8 cellular contexts compared by ENCODE assay signal in the genomic region with DNA sequence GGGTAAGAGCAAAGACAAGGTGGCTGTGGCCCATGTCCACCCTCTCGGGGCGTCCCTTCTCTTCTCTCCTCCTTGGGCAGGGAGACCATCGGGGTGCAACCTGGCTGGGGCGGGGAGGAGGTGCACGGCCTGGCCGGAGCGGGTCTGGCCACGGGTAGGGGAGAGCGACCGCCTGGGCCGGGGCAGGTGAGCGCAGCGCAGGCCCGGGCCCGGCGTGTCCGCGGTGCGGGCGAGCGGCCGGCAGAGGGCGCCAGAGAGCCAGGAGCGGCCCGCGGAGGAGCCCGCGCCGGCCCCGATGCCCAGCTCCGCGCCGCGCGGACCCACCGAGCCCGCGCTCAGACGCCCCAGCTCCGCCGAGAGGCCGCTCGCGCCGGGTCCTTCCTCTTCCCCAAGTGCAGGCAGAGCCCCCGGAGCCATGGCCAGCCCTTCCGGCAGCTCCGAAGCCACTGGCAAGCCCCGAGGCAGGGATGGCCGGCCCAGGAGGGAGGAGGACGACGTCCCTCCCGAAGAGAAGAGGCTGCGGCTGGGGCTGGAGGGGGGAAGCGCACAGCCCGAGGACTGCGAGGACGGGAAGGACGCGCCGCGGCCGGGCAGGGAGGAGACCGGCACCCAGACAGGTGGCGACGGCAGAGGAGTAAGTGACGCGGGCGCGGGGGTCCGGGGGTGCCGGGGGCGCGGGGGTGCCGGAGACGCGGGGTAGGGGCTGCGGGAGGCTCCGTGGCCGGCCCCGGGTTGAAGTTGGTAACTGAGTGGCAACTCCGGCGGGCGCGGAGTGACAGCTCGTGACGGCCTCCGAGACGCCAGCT.
A peak's percentile ranks its signal among the peaks of the same experiment; 100 is the strongest.
DNase-seq lines count a peak whose midpoint lies in the region; ATAC-seq, FAIRE-seq and TF ChIP-seq lines count a peak whose summit lies in the region.
"Not testable (repeated sequence)": the region's sequence is repeated elsewhere in the genome, so short reads cannot be mapped to it uniquely, and the experiment has no call there.

No MANE protein-coding gene starts in this region.

- H3K9me3 Mint-ChIP-seq in activated CD4-positive, alpha-beta T cell treated with anti-CD3 and anti-CD28 coated beads, Interleukin-2, amount 10 ng/mL, durations not matched to agents 7 days and 5 days; natural killer cell: not testable (repeated sequence)

- not testable (repeated sequence) for H3K36me3 Mint-ChIP-seq in activated CD4-positive, alpha-beta T cell treated with anti-CD3 and anti-CD28 coated beads, Interleukin-2, amount 10 ng/mL, durations not matched to agents 7 days and 5 days (ENCODE audit: low read depth); natural killer cell

- POLR2A ChIA-PET in activated CD4-positive, alpha-beta T cell treated with anti-CD3 and anti-CD28 coated beads, Interleukin-2, amount 10 ng/mL, durations not matched to agents 7 days and 5 days (lab: Charles Lee) = not testable (repeated sequence)

- ATAC-seq in natural killer cell = peak in 1 of 3 donors; percentile 57

- not testable (repeated sequence) for H3K4me3 Mint-ChIP-seq in activated CD4-positive, alpha-beta T cell treated with anti-CD3 and anti-CD28 coated beads, Interleukin-2, amount 10 ng/mL, durations not matched to agents 7 days and 5 days
- H3K4me3 Mint-ChIP-seq in natural killer cell = peak overlapping the region; percentile 69

- not testable (repeated sequence) for DNase-seq in AG10803 (ENCODE audit: low read depth)
- DNase-seq in GM18507 (ENCODE audit: extremely low spot score, insufficient read length, low read depth) (peak; percentile 30), NCI-H748 (lab: John Stamatoyannopoulos, UW; ENCODE audit: unreplicated experiment) (peak; percentile 15), adrenal gland (peak in 6 of 7 donors; percentile 21 to 52 (median 38)), germinal center (ENCODE audit: low spot score) (peak; percentile 44), natural killer cell (peak; percentile 62)
- peak; percentile 27 for DNase-seq in activated CD4-positive, alpha-beta T cell treated with anti-CD3 and anti-CD28 coated beads, Interleukin-2, amount 10 ng/mL, durations not matched to agents 7 days and 5 days
- peak; percentile 3 to 43 (median 14) for DNase-seq in stimulated activated CD4-positive, alpha-beta T cell treated with anti-CD3 and anti-CD28 coated beads, TNF-alpha, amount 100 ng/mL, for 48 hours (ENCODE audit: low read depth in 3 of 3)

- H3K4me1 ChIP-seq in adrenal gland (replicated peaks in 1 of 2) = not testable (repeated sequence)

- TF ChIP-seq CTCF in AG10803 (conservative IDR thresholded peaks at IDR 0.05; ENCODE audit: low read length) = 0 out of 2 replicates have a peak, but pooled peaks have one; percentile 17
- TF ChIP-seq CTCF in adrenal gland (IDR thresholded peaks at IDR 0.05) = peak in 3 of 6 experiments; percentile 54 to 66 (median 58)
- TF ChIP-seq CTCF in natural killer cell (IDR thresholded peaks at IDR 0.05) = peak; percentile 14

- not testable (repeated sequence) for FAIRE-seq in GM18507 (lab: Jason Lieb, UNC)

- H3K9me3 ChIP-seq in adrenal gland (replicated peaks in 1 of 3) = not testable (repeated sequence)

- H3K4me3 ChIP-seq in AG10803 (ENCODE audit: low read length); adrenal gland: not testable (repeated sequence)

- not testable (repeated sequence) for TF ChIP-seq POLR2A in adrenal gland (IDR thresholded peaks at IDR 0.05)

- not testable (repeated sequence) for H3K4me1 Mint-ChIP-seq in activated CD4-positive, alpha-beta T cell treated with anti-CD3 and anti-CD28 coated beads, Interleukin-2, amount 10 ng/mL, durations not matched to agents 7 days and 5 days; natural killer cell

- not testable (repeated sequence) for H3K27ac Mint-ChIP-seq in activated CD4-positive, alpha-beta T cell treated with anti-CD3 and anti-CD28 coated beads, Interleukin-2, amount 10 ng/mL, durations not matched to agents 7 days and 5 days; natural killer cell

- intact Hi-C loops in adrenal gland (cut with DNase I) = loop anchor here in 1 of 2 donors (5.0 to 10.0 kb wide), 2 partner anchors 375 to 1408 kb away; no protein-coding TSS in a partner anchor
- intact Hi-C loops in natural killer cell (cut with micrococcal nuclease) = not testable (repeated sequence)

- H3K27ac ChIP-seq in adrenal gland = not testable (repeated sequence)

- CTCF ChIA-PET in activated CD4-positive, alpha-beta T cell treated with anti-CD3 and anti-CD28 coated beads, Interleukin-2, amount 10 ng/mL, durations not matched to agents 7 days and 5 days (lab: Charles Lee) = not testable (repeated sequence)

- H3K36me3 ChIP-seq in adrenal gland (replicated peaks in 1 of 2) = not testable (repeated sequence)

- 1% methylated on average over 23 to 85 of the region's 89 CpGs; no CpG with 5 or more reads in 1 of the 4 donors for WGBS in adrenal gland, 4 donors

- not testable (repeated sequence) for H3K27me3 ChIP-seq in adrenal gland

- H3K27me3 Mint-ChIP-seq in activated CD4-positive, alpha-beta T cell treated with anti-CD3 and anti-CD28 coated beads, Interleukin-2, amount 10 ng/mL, durations not matched to agents 7 days and 5 days = peaks cover 15% of the 10 kb centered on the region
- H3K27me3 Mint-ChIP-seq in natural killer cell (ENCODE audit: low read depth in 2 of 2) = peaks cover 17 to 44% of the 10 kb centered on the region in 2 donors
